Comparison of ENCODE assay signal across 8 cellular contexts in genomic region chr13:94362411-94362909, GRCh38.
A peak's percentile ranks its signal among the peaks of the same experiment; 100 is the strongest.
DNase-seq lines count a peak whose midpoint lies in the region; ATAC-seq lines count a peak whose summit lies in the region.

No MANE protein-coding gene starts in this region.

- ATAC-seq in CD4-positive, CD25-positive, alpha-beta regulatory T cell (ENCODE audit: low read depth in 2 of 2): peak; percentile 83 to 85
- ATAC-seq in HG03342 (IDR thresholded peaks at IDR 0.05; ENCODE audit: unreplicated experiment) (peak; percentile 100), left lobe of liver (peak; percentile 99)

- H3K27ac ChIP-seq in CD4-positive, CD25-positive, alpha-beta regulatory T cell (ENCODE audit: insufficient read depth, low read length, poor library complexity, severe bottlenecking): no peak overlapping the region

- no peaks in the 10 kb centered on the region for H3K4me1 ChIP-seq in CD4-positive, CD25-positive, alpha-beta regulatory T cell (ENCODE audit: control insufficient read depth, insufficient read depth, low read length, poor library complexity, severe bottlenecking)

- peaks cover 4% of the 10 kb centered on the region for H3K27me3 Mint-ChIP-seq in CD4-positive, CD25-positive, alpha-beta regulatory T cell

- H3K9me3 ChIP-seq in CD4-positive, CD25-positive, alpha-beta regulatory T cell (ENCODE audit: control insufficient read depth in 2 of 2, low read length in 2 of 2): no peaks in the 10 kb centered on the region

- H3K36me3 Mint-ChIP-seq in CD4-positive, CD25-positive, alpha-beta regulatory T cell: no peaks in the 10 kb centered on the region

- no peak overlapping the region for H3K27ac Mint-ChIP-seq in CD4-positive, CD25-positive, alpha-beta regulatory T cell

- peaks cover 0 to 8% (median 1%) of the 10 kb centered on the region in 4 donors for H3K4me1 Mint-ChIP-seq in CD4-positive, CD25-positive, alpha-beta regulatory T cell

- DNase-seq in CD4-positive, CD25-positive, alpha-beta regulatory T cell: peak; percentile 48 to 80 (median 72)
- DNase-seq in GM19240 (ENCODE audit: insufficient read length, low spot score): peak; percentile 57
- DNase-seq in NCI-H345 (lab: John Stamatoyannopoulos, UW): peak; percentile 67
- peak; percentile 35 for DNase-seq in activated CD4-positive, CD25-positive, alpha-beta regulatory T cell treated with anti-CD3 and anti-CD28 coated beads, Interleukin-2, amount 50 U/mL, for 16 hours (ENCODE audit: low read depth, low spot score)
- peak; percentile 33 for DNase-seq in cerebellum (ENCODE audit: low spot score)
- DNase-seq in left lobe of liver (ENCODE audit: low spot score): peak; percentile 55
- peak; percentile 18 to 34 (median 20) for DNase-seq in stimulated activated CD4-positive, alpha-beta T cell treated with anti-CD3 and anti-CD28 coated beads, TNF-alpha, amount 100 ng/mL, for 1 hour (ENCODE audit: low read depth in 3 of 3, low spot score in 1 of 3)

- H3K4me3 Mint-ChIP-seq in CD4-positive, CD25-positive, alpha-beta regulatory T cell: no peak overlapping the region

- H3K4me3 ChIP-seq in CD4-positive, CD25-positive, alpha-beta regulatory T cell (ENCODE audit: low read depth, low read length): no peak overlapping the region

- peaks cover 7% of the 10 kb centered on the region for H3K27me3 ChIP-seq in CD4-positive, CD25-positive, alpha-beta regulatory T cell (ENCODE audit: control insufficient read depth, insufficient read depth, low read length)

- no peaks in the 10 kb centered on the region for H3K9me3 Mint-ChIP-seq in CD4-positive, CD25-positive, alpha-beta regulatory T cell

- H3K36me3 ChIP-seq in CD4-positive, CD25-positive, alpha-beta regulatory T cell (ENCODE audit: control insufficient read depth, insufficient read depth, low read length): no peaks in the 10 kb centered on the region

Comparison
In these comparisons a context has a peak if more than half of its experiments do, and no peak if none do; other contexts are left out.
1. DNase-seq: peak in every context shown above with its lines; median percentile 72 in CD4-positive, CD25-positive, alpha-beta regulatory T cell; 67 in NCI-H345; 57 in GM19240; 55 in left lobe of liver; 35 in activated CD4-positive, CD25-positive, alpha-beta regulatory T cell treated with anti-CD3 and anti-CD28 coated beads, Interleukin-2, amount 50 U/mL, for 16 hours; 33 in cerebellum; 20 in stimulated activated CD4-positive, alpha-beta T cell treated with anti-CD3 and anti-CD28 coated beads, TNF-alpha, amount 100 ng/mL, for 1 hour.